24 cellular contexts compared by ENCODE assay signal in genomic region chr10:100485336-100485735, GRCh38. TPM values are rescaled to one million over a fixed set of nuclear protein-coding genes. Genes with fewer than 3 reads are reported as not detected.
"Had no signal": no experiment of that assay in that cellular context is flagged by ENCODE, and none has a peak within 500 bp of the region (broad histone marks: within the 10 kb centered on the region; RNA-seq: fewer than 3 reads in every experiment).

No MANE protein-coding gene starts in this region.

- H3K4me3 ChIP-seq: left ventricle myocardium inferior, mucosa of descending colon, skin epidermis, transverse colon had no signal

- H3K9me3 ChIP-seq: left ventricle myocardium inferior, mucosa of descending colon, transverse colon had no signal

- H3K27ac ChIP-seq: left ventricle myocardium inferior, skin epidermis, transverse colon had no signal

- H3K27ac Mint-ChIP-seq: activated CD4-positive, alpha-beta memory T cell treated with anti-CD3 and anti-CD28 coated beads for 36 hours; activated T-cell treated with anti-CD3 and anti-CD28 coated beads, Interleukin-2, amount 50 U/mL, for 24 hours; T-cell had no signal

- H3K9me3 Mint-ChIP-seq: activated CD4-positive, alpha-beta memory T cell treated with anti-CD3 and anti-CD28 coated beads for 36 hours; activated T-cell treated with anti-CD3 and anti-CD28 coated beads, Interleukin-2, amount 50 U/mL, for 24 hours; naive thymus-derived CD4-positive, alpha-beta T cell; T-cell had no signal

- FAIRE-seq: frontal cortex, kidney had no signal

- ATAC-seq: mucosa of descending colon; naive thymus-derived CD4-positive, alpha-beta T cell; right cardiac atrium; T-cell had no signal

- DNase-seq: activated CD4-positive, alpha-beta memory T cell treated with anti-CD3 and anti-CD28 coated beads for 36 hours; activated CD4-positive, alpha-beta T cell treated with anti-CD3 and anti-CD28 coated beads for 1 hour; activated effector memory CD4-positive, alpha-beta T cell treated with Interleukin-2 at 50 U/mL for 16 hours; activated T-cell treated with anti-CD3 and anti-CD28 coated beads, Interleukin-2, amount 50 U/mL, for 24 hours; cortex of kidney; effector memory CD4-positive, alpha-beta T cell; head of caudate nucleus; kidney; left ventricle myocardium inferior; mucosa of descending colon; naive thymus-derived CD4-positive, alpha-beta T cell; occipital lobe; right cardiac atrium; stimulated activated CD4-positive, alpha-beta T cell treated with anti-CD3 and anti-CD28 coated beads, Interleukin-15, amount 100 ng/mL, for 24 hours; stimulated activated CD4-positive, alpha-beta T cell treated with anti-CD3 and anti-CD28 coated beads, Interleukin-4, amount 100 ng/mL, for 24 hours; stimulated activated naive CD4-positive, alpha-beta T cell treated with Interleukin-2 at 50 U/mL for 16 hours; T-cell; T1000; transverse colon had no signal

- H3K4me3 Mint-ChIP-seq: activated CD4-positive, alpha-beta memory T cell treated with anti-CD3 and anti-CD28 coated beads for 36 hours; activated naive CD8-positive, alpha-beta T cell; activated T-cell treated with anti-CD3 and anti-CD28 coated beads, Interleukin-2, amount 50 U/mL, for 24 hours; naive thymus-derived CD4-positive, alpha-beta T cell; T-cell had no signal

RNA-seq across cellular contexts. Expression of gene WNT8B, which starts 22.5 kb away (rescaled TPM):
- total RNA-seq: epithelial cell of proximal tubule, frontal cortex, kidney, left ventricle myocardium inferior, mucosa of descending colon, occipital lobe, posterior vena cava, right cardiac atrium, transverse colon had no signal
